24 cellular contexts compared by ENCODE assay signal in genomic region chr13:78593129-78593528, GRCh38. TPM values are rescaled to one million over a fixed set of nuclear protein-coding genes. Genes with fewer than 3 reads are reported as not detected.
DNase-seq lines count a peak whose midpoint lies in the region; ATAC-seq, FAIRE-seq and TF ChIP-seq lines count a peak whose summit lies in the region.
"Had no signal": no experiment of that assay in that cellular context is flagged by ENCODE, and none has a peak within 500 bp of the region (broad histone marks: within the 10 kb centered on the region; RNA-seq: fewer than 3 reads in every experiment).

No MANE protein-coding gene starts in this region.

- H3K23me2 ChIP-seq in H1 (ENCODE audit: low read depth, low read length) = peaks cover 7% of the 10 kb centered on the region; the same call in 1 of the 2 replicates

- no peak overlapping the region for H2AK5ac ChIP-seq in H1 (ENCODE audit: low read depth, low read length)

- H2BK15ac ChIP-seq in H1 (ENCODE audit: low read length) = no peak overlapping the region

- H3K36me3 ChIP-seq in H1 (ENCODE audit: control insufficient read depth in 2 of 4, insufficient read depth in 4 of 4, low read length in 3 of 4) = no peaks in the 10 kb centered on the region; a peak in 1 of 8 replicates
- H3K36me3 ChIP-seq: BLaER1 had no signal

- peaks cover 41 to 81% (median 69%) of the 10 kb centered on the region in 4 experiments for H3K27me3 ChIP-seq in H1 (replicated peaks in 1 of 4; ENCODE audit: control insufficient read depth in 3 of 4, extremely low read depth in 1 of 4, insufficient read depth in 3 of 4, low read length in 3 of 4)

- no peak overlapping the region for H4K8ac ChIP-seq in H1 (ENCODE audit: extremely low read depth, insufficient read depth, low read length)

- H2BK20ac ChIP-seq in H1 (ENCODE audit: low read length) = no peak overlapping the region

- no peak for FAIRE-seq in H1 (lab: Jason Lieb, UNC)
- FAIRE-seq: A204.1, GM12878, GM18507 had no signal

- H3K56ac ChIP-seq in H1 (replicated peaks; ENCODE audit: insufficient read length, low read depth, low read length) = no peak overlapping the region

- TF ChIP-seq EP300 in H1 (IDR thresholded peaks at IDR 0.05; ENCODE audit: borderline replicate concordance in 1 of 2, low read depth in 2 of 2, low read length in 2 of 2) = no peak

- peaks cover 8% of the 10 kb centered on the region for H3K4me1 Mint-ChIP-seq in activated naive CD4-positive, alpha-beta T cell treated with anti-CD3 and anti-CD28 coated beads, Interleukin-2, amount 10 ng/mL, durations not matched to agents 7 days and 5 days
- H3K4me1 Mint-ChIP-seq in activated naive CD4-positive, alpha-beta T cell treated with anti-CD3 and anti-CD28 coated beads for 36 hours (ENCODE audit: low read depth) = peaks cover 4% of the 10 kb centered on the region
- H3K4me1 Mint-ChIP-seq in T-helper 17 cell = no peaks in the 10 kb centered on the region
- H3K4me1 Mint-ChIP-seq in stimulated activated naive B cell treated with anti-CD40 and anti-IgM and Interleukin-4, amounts not matched to agents 10 μg/mL and 1 μg/mL and 100 μg/mL, for 72 hours = peaks cover 6 to 20% of the 10 kb centered on the region in 2 donors
- peaks cover 13% of the 10 kb centered on the region for H3K4me1 Mint-ChIP-seq in stimulated activated naive CD8-positive, alpha-beta T cell treated with anti-CD3 and anti-CD28 coated beads, Interleukin-15, amount 100 ng/mL, for 72 hours
- H3K4me1 Mint-ChIP-seq: B cell had no signal

- TF ChIP-seq CTCF in H1 (IDR thresholded peaks at IDR 0.05; ENCODE audit: control extremely low read depth in 1 of 3, insufficient read depth in 1 of 3, low read depth in 1 of 3, low read length in 3 of 3) (no peak), omental fat pad (IDR thresholded peaks at IDR 0.05) (no peak)

- H3K14ac ChIP-seq in H1 (ENCODE audit: insufficient read length) = no peak overlapping the region

- H2AFZ ChIP-seq in H1 (ENCODE audit: low read length) = no peak overlapping the region

- H3K9me3 ChIP-seq in T-helper 17 cell (ENCODE audit: control insufficient read depth, low read length, poor library complexity, severe bottlenecking) = peaks cover 10% of the 10 kb centered on the region
- H3K9me3 ChIP-seq in H1 (ENCODE audit: insufficient read depth in 2 of 2, low read depth in 1 of 2, low read length in 1 of 2) = no peaks in the 10 kb centered on the region
- H3K9me3 ChIP-seq: Caco-2 had no signal

- H3K4me3 Mint-ChIP-seq in activated naive CD4-positive, alpha-beta T cell treated with anti-CD3 and anti-CD28 coated beads, Interleukin-2, amount 10 ng/mL, durations not matched to agents 7 days and 5 days = no peak overlapping the region
- no peak overlapping the region for H3K4me3 Mint-ChIP-seq in activated naive CD4-positive, alpha-beta T cell treated with anti-CD3 and anti-CD28 coated beads for 36 hours
- H3K4me3 Mint-ChIP-seq in T-helper 17 cell = no peak overlapping the region
- no peak overlapping the region for H3K4me3 Mint-ChIP-seq in stimulated activated naive B cell treated with anti-CD40 and anti-IgM and Interleukin-4, amounts not matched to agents 10 μg/mL and 1 μg/mL and 100 μg/mL, for 72 hours
- no peak overlapping the region for H3K4me3 Mint-ChIP-seq in stimulated activated naive CD8-positive, alpha-beta T cell treated with anti-CD3 and anti-CD28 coated beads, Interleukin-15, amount 100 ng/mL, for 72 hours
- H3K4me3 Mint-ChIP-seq: B cell; CD8-positive, alpha-beta T cell had no signal

- H3K27ac Mint-ChIP-seq in activated naive CD4-positive, alpha-beta T cell treated with anti-CD3 and anti-CD28 coated beads, Interleukin-2, amount 10 ng/mL, durations not matched to agents 7 days and 5 days = peak overlapping the region; percentile 64
- no peak overlapping the region for H3K27ac Mint-ChIP-seq in activated naive CD4-positive, alpha-beta T cell treated with anti-CD3 and anti-CD28 coated beads for 36 hours
- H3K27ac Mint-ChIP-seq in T-helper 17 cell = peak overlapping the region; percentile 8
- H3K27ac Mint-ChIP-seq in stimulated activated naive B cell treated with anti-CD40 and anti-IgM and Interleukin-4, amounts not matched to agents 10 μg/mL and 1 μg/mL and 100 μg/mL, for 72 hours = peak overlapping the region; percentile 14
- H3K27ac Mint-ChIP-seq in stimulated activated naive CD8-positive, alpha-beta T cell treated with anti-CD3 and anti-CD28 coated beads, Interleukin-15, amount 100 ng/mL, for 72 hours = no peak overlapping the region
- H3K27ac Mint-ChIP-seq: B cell; CD4-positive, CD25-positive, alpha-beta regulatory T cell; CD8-positive, alpha-beta T cell had no signal

- POLR2A ChIA-PET in H1 (lab: Charles Lee; ENCODE audit: partially characterized antibody) = interaction anchor here (1.4 to 4.2 kb wide), 2 partner anchors 14 to 65 kb away, joined by 5 to 32 read pairs; no protein-coding TSS in a partner anchor

- H3K4ac ChIP-seq in H1 (replicated peaks; ENCODE audit: insufficient read length, low read depth, low read length) = no peak overlapping the region

- H3K18ac ChIP-seq in H1 (ENCODE audit: extremely low read depth, low read length) = no peak overlapping the region

- H3K4me1 ChIP-seq in H1 (replicated peaks in 1 of 4; ENCODE audit: control insufficient read depth in 3 of 4, insufficient read depth in 4 of 4, low read length in 3 of 4) = peaks cover 3 to 19% (median 8%) of the 10 kb centered on the region in 4 experiments
- H3K4me1 ChIP-seq: BLaER1, Caco-2 had no signal

- no peak for DNase-seq in activated naive CD4-positive, alpha-beta T cell treated with anti-CD3 and anti-CD28 coated beads, Interleukin-2, amount 10 ng/mL, durations not matched to agents 7 days and 5 days
- DNase-seq in activated naive CD4-positive, alpha-beta T cell treated with anti-CD3 and anti-CD28 coated beads for 36 hours = no peak
- DNase-seq in T-helper 17 cell (no peak), H1 (ENCODE audit: low read depth in 1 of 2, low spot score in 2 of 2) (no peak), omental fat pad (ENCODE audit: low spot score) (no peak), G401 (ENCODE audit: low spot score) (no peak)
- DNase-seq in stimulated activated naive B cell treated with anti-CD40 and anti-IgM and Interleukin-4, amounts not matched to agents 10 μg/mL and 1 μg/mL and 100 μg/mL, for 72 hours = no peak
- DNase-seq in stimulated activated naive CD8-positive, alpha-beta T cell treated with anti-CD3 and anti-CD28 coated beads, Interleukin-15, amount 100 ng/mL, for 72 hours = no peak
- DNase-seq: Caco-2; CD4-positive, CD25-positive, alpha-beta regulatory T cell; CD8-positive, alpha-beta T cell; DMS153; DND-41; GDM1; GOT3; HCEC 1CT had no signal

- H3K4me3 ChIP-seq in H1 (ENCODE audit: extremely low read depth in 1 of 4, insufficient read depth in 2 of 4, low read depth in 3 of 4, low read length in 4 of 4) = no peak overlapping the region
- H3K4me3 ChIP-seq: BLaER1, GM12878 had no signal

- H3K27me3 Mint-ChIP-seq in activated naive CD4-positive, alpha-beta T cell treated with anti-CD3 and anti-CD28 coated beads, Interleukin-2, amount 10 ng/mL, durations not matched to agents 7 days and 5 days = peaks cover 76% of the 10 kb centered on the region
- peaks cover 75% of the 10 kb centered on the region for H3K27me3 Mint-ChIP-seq in activated naive CD4-positive, alpha-beta T cell treated with anti-CD3 and anti-CD28 coated beads for 36 hours (ENCODE audit: low read depth)
- H3K27me3 Mint-ChIP-seq in T-helper 17 cell = peaks cover 86% of the 10 kb centered on the region
- H3K27me3 Mint-ChIP-seq in stimulated activated naive B cell treated with anti-CD40 and anti-IgM and Interleukin-4, amounts not matched to agents 10 μg/mL and 1 μg/mL and 100 μg/mL, for 72 hours = peaks cover 62 to 77% of the 10 kb centered on the region in 2 donors
- peaks cover 89% of the 10 kb centered on the region for H3K27me3 Mint-ChIP-seq in stimulated activated naive CD8-positive, alpha-beta T cell treated with anti-CD3 and anti-CD28 coated beads, Interleukin-15, amount 100 ng/mL, for 72 hours

- TF ChIP-seq POLR2A in H1 (IDR thresholded peaks at IDR 0.05; ENCODE audit: control extremely low read depth in 1 of 2, low read depth in 2 of 2, low read length in 2 of 2) = no peak

- no peaks in the 10 kb centered on the region for H3K36me3 Mint-ChIP-seq in activated naive CD4-positive, alpha-beta T cell treated with anti-CD3 and anti-CD28 coated beads, Interleukin-2, amount 10 ng/mL, durations not matched to agents 7 days and 5 days
- peaks cover 2% of the 10 kb centered on the region for H3K36me3 Mint-ChIP-seq in activated naive CD4-positive, alpha-beta T cell treated with anti-CD3 and anti-CD28 coated beads for 36 hours (ENCODE audit: low read depth)
- peaks cover 2% of the 10 kb centered on the region for H3K36me3 Mint-ChIP-seq in T-helper 17 cell (ENCODE audit: low read depth)
- H3K36me3 Mint-ChIP-seq in stimulated activated naive B cell treated with anti-CD40 and anti-IgM and Interleukin-4, amounts not matched to agents 10 μg/mL and 1 μg/mL and 100 μg/mL, for 72 hours = peaks cover 6 to 8% of the 10 kb centered on the region in 2 donors
- H3K36me3 Mint-ChIP-seq: CD4-positive, CD25-positive, alpha-beta regulatory T cell; CD8-positive, alpha-beta T cell had no signal

- H2BK120ac ChIP-seq in H1 (replicated peaks; ENCODE audit: low read depth, low read length) = no peak overlapping the region

- TF ChIP-seq RAD21 in H1 (IDR thresholded peaks at IDR 0.05 in 1 of 2, conservative IDR thresholded peaks at IDR 0.05 in 1 of 2; ENCODE audit: low read depth in 2 of 2, low read length in 2 of 2) = no peak

- intact Hi-C loops in activated naive CD4-positive, alpha-beta T cell treated with anti-CD3 and anti-CD28 coated beads for 36 hours (cut with micrococcal nuclease) = loop anchor here (10.0 kb wide), 1 partner anchor 458 kb away; no protein-coding TSS in a partner anchor

- H3K9ac ChIP-seq in H1 (replicated peaks in 1 of 4; ENCODE audit: extremely low read depth in 1 of 4, low read depth in 3 of 4, low read length in 3 of 4) = no peak overlapping the region
- H3K9ac ChIP-seq: BLaER1 had no signal

- CTCF ChIA-PET in activated naive CD4-positive, alpha-beta T cell treated with anti-CD3 and anti-CD28 coated beads, Interleukin-2, amount 10 ng/mL, durations not matched to agents 7 days and 5 days (lab: Charles Lee) = no interaction called here
- CTCF ChIA-PET in activated naive CD4-positive, alpha-beta T cell treated with anti-CD3 and anti-CD28 coated beads for 36 hours (lab: Charles Lee) = no interaction called here
- CTCF ChIA-PET in H1 (lab: Charles Lee; ENCODE audit: partially characterized antibody) = interaction anchor here (0.7 to 1.0 kb wide), 3 partner anchors 9 to 18 kb away, joined by 3 read pairs; no protein-coding TSS in a partner anchor

- H4K20me1 ChIP-seq in H1 (replicated peaks in 1 of 2; ENCODE audit: control insufficient read depth in 1 of 2, insufficient read depth in 2 of 2, low read length in 2 of 2) = peaks cover 6 to 12% of the 10 kb centered on the region in 2 experiments

- WGBS in H1 (ENCODE audit: extremely low coverage in 1 of 2, insufficient coverage in 1 of 2, insufficient read length in 1 of 2, insufficient replicate concordance in 2 of 2, low coverage in 1 of 2, low lambda C conversion rate in 2 of 2, missing lambda C conversion rate in 1 of 2), 2 experiments = 17% methylated on average over 13 of the region's 13 CpGs; no CpG with 5 or more reads in 1 of the 2 experiments

- H3K27ac ChIP-seq in H1 (ENCODE audit: low read depth, low read length) = no peak overlapping the region
- H3K27ac ChIP-seq: 22Rv1, BLaER1, C4-2B had no signal

- no peak overlapping the region for H4K91ac ChIP-seq in H1 (replicated peaks; ENCODE audit: insufficient read length, low read length)

- H4K5ac ChIP-seq in H1 (ENCODE audit: insufficient read length, low read depth, low read length) = no peak overlapping the region

- H3K23ac ChIP-seq in H1 (ENCODE audit: insufficient read length) = no peak overlapping the region

- in situ Hi-C loops in G401 (cut with HindIII; ENCODE audit: low sequenced_read_pairs) = no loop called here

- H3K79me1 ChIP-seq in H1 (ENCODE audit: low read depth, low read length) = no peaks in the 10 kb centered on the region

- peak overlapping the region in 1 of 2 experiments; percentile 64; a peak in 1 of 4 replicates for H3K4me2 ChIP-seq in H1 (ENCODE audit: insufficient read depth in 1 of 2, low read depth in 2 of 2, low read length in 2 of 2)
- H3K4me2 ChIP-seq: BLaER1 had no signal

- H3K9me3 Mint-ChIP-seq in activated naive CD4-positive, alpha-beta T cell treated with anti-CD3 and anti-CD28 coated beads, Interleukin-2, amount 10 ng/mL, durations not matched to agents 7 days and 5 days = no peaks in the 10 kb centered on the region
- H3K9me3 Mint-ChIP-seq in activated naive CD4-positive, alpha-beta T cell treated with anti-CD3 and anti-CD28 coated beads for 36 hours = peaks cover 2% of the 10 kb centered on the region
- H3K9me3 Mint-ChIP-seq in stimulated activated naive B cell treated with anti-CD40 and anti-IgM and Interleukin-4, amounts not matched to agents 10 μg/mL and 1 μg/mL and 100 μg/mL, for 72 hours = peaks cover 11% of the 10 kb centered on the region in 2 donors
- H3K9me3 Mint-ChIP-seq in stimulated activated naive CD8-positive, alpha-beta T cell treated with anti-CD3 and anti-CD28 coated beads, Interleukin-15, amount 100 ng/mL, for 72 hours = peaks cover 0 to 5% of the 10 kb centered on the region in 2 donors

- no peak overlapping the region for H2BK12ac ChIP-seq in H1 (ENCODE audit: low read depth, low read length)

- no peaks in the 10 kb centered on the region for H3K79me2 ChIP-seq in H1 (ENCODE audit: control insufficient read depth in 1 of 2, insufficient read depth in 2 of 2, low read length in 2 of 2)

- no peak overlapping the region for H2BK5ac ChIP-seq in H1 (ENCODE audit: low read depth, low read length)

- ATAC-seq in T-helper 17 cell (no peak), omental fat pad (ENCODE audit: low FRiP score) (no peak)
- no peak for ATAC-seq in stimulated activated naive B cell treated with anti-CD40 and anti-IgM and Interleukin-4, amounts not matched to agents 10 μg/mL and 1 μg/mL and 100 μg/mL, for 72 hours (replicated peaks)
- no peak for ATAC-seq in stimulated activated naive CD8-positive, alpha-beta T cell treated with anti-CD3 and anti-CD28 coated beads, Interleukin-15, amount 100 ng/mL, for 72 hours
- ATAC-seq: CD8-positive, alpha-beta T cell; GM12878 had no signal

RNA-seq across cellular contexts. Expression of gene POU4F1, which starts 10.2 kb away (rescaled TPM):
- under 1 TPM in 1 of 2 experiments, not detected in 1; 0.07 TPM for total RNA-seq in activated naive CD4-positive, alpha-beta T cell treated with anti-CD3 and anti-CD28 coated beads for 36 hours
- total RNA-seq in T-helper 17 cell (under 1 TPM; 0.18 to 0.20 TPM), omental fat pad (not detected)
- total RNA-seq in H1 (2021; fragmentation: NEBNext Ultra II Directional; extraction: Animal tissue kit (Norgen Biotek cat#: 25700)) = 0.27 and 0.32 TPM in 2 replicates
- 0.08 and 0.09 TPM in 2 replicates for polyA plus RNA-seq in H1 (2011; rRNA removed)
- polyA plus RNA-seq in H1 (2011; cell fraction: cytosol; rRNA removed) = 0.16 TPM
- 0.64 TPM for polyA plus RNA-seq in H1 (2011; cell fraction: nucleus; rRNA removed)
- polyA plus RNA-seq in H1 (2012, experiment 1 of 2) = 0.11 to 0.28 TPM (median 0.18 TPM) in 4 replicates
- polyA plus RNA-seq in H1 (2012, experiment 2 of 2) = 0.05 TPM
- 0.26 TPM for polyA plus RNA-seq in H1 (2013, experiment 1 of 2)
- 0.22 TPM for polyA plus RNA-seq in H1 (2013, experiment 2 of 2)
- 0.02 and 0.06 TPM in 2 replicates for polyA minus RNA-seq in H1 (2011; rRNA and poly(A)+ RNA removed)
- polyA minus RNA-seq in H1 (2011; cell fraction: cytosol; rRNA and poly(A)+ RNA removed) = not detected
- 0.50 TPM for polyA minus RNA-seq in H1 (2011; cell fraction: nucleus; rRNA and poly(A)+ RNA removed)
- not detected in 2 replicates for total RNA-seq in G401 (2014; rRNA removed; shearing (Covaris generic))
- polyA plus RNA-seq: AG04450; CD4-positive, CD25-positive, alpha-beta regulatory T cell had no signal

Comparison
In these comparisons a context has a peak if more than half of its experiments do, and no peak if none do; other contexts are left out.
1. H3K27ac Mint-ChIP-seq: peak in activated naive CD4-positive, alpha-beta T cell treated with anti-CD3 and anti-CD28 coated beads, Interleukin-2, amount 10 ng/mL, durations not matched to agents 7 days and 5 days (single experiment), T-helper 17 cell (single experiment) and stimulated activated naive B cell treated with anti-CD40 and anti-IgM and Interleukin-4, amounts not matched to agents 10 μg/mL and 1 μg/mL and 100 μg/mL, for 72 hours (single experiment); none in activated naive CD4-positive, alpha-beta T cell treated with anti-CD3 and anti-CD28 coated beads for 36 hours (single experiment) and stimulated activated naive CD8-positive, alpha-beta T cell treated with anti-CD3 and anti-CD28 coated beads, Interleukin-15, amount 100 ng/mL, for 72 hours (0 of 2).